In the genomic region with DNA sequence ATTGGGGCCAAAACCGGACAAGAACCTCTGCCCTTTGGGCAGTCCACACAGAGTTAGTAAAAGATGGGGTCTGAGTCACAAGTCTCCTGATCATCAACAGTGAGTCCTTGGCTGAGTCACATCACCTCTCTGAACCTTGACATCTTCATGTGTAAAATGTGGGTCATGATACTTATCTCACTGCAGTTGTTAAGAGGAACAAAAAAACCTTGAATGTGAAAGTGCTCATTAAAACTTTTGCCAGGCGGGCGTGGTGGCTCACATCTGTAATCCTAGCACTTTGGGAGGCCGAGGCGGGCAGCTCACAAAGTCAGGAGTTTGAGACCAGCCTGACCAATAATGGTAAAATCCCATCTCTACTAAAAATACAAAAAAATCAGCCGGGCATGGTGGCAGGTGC, we compare ENCODE assay signal across 7 cellular contexts. TPM values are rescaled to one million over a fixed set of nuclear protein-coding genes. Genes with fewer than 3 reads are reported as not detected.
A peak's percentile ranks its signal among the peaks of the same experiment; 100 is the strongest.
DNase-seq lines count a peak whose midpoint lies in the region; ATAC-seq and FAIRE-seq lines count a peak whose summit lies in the region.
"Had no signal": no experiment of that assay in that cellular context is flagged by ENCODE, and none has a peak within 500 bp of the region (broad histone marks: within the 10 kb centered on the region; RNA-seq: fewer than 3 reads in every experiment).

No MANE protein-coding gene starts in this region.

- no peaks in the 10 kb centered on the region for H3K36me3 Mint-ChIP-seq in CD4-positive, alpha-beta memory T cell

- no peak for ATAC-seq in GM21390 (IDR thresholded peaks at IDR 0.05; ENCODE audit: unreplicated experiment)

- H3K27ac ChIP-seq in CD4-positive, alpha-beta memory T cell (ENCODE audit: low read depth, low read length), result no peak overlapping the region
- no peak overlapping the region for H3K27ac ChIP-seq in SJCRH30

- FAIRE-seq in RCC 7860 (lab: Jason Lieb, UNC), result peak; percentile 69

- no peaks in the 10 kb centered on the region for H3K27me3 ChIP-seq in CD4-positive, alpha-beta memory T cell (ENCODE audit: insufficient read depth, low read length)
- no peaks in the 10 kb centered on the region for H3K27me3 ChIP-seq in SJCRH30

- peaks cover 7% of the 10 kb centered on the region for H3K4me1 ChIP-seq in CD4-positive, alpha-beta memory T cell (ENCODE audit: insufficient read depth, low read length)
- H3K4me1 ChIP-seq in SJCRH30, result peaks cover 21% of the 10 kb centered on the region

- H3K4me3 ChIP-seq in CD4-positive, alpha-beta memory T cell (ENCODE audit: low read length in 2 of 2), result no peak overlapping the region
- no peak overlapping the region for H3K4me3 ChIP-seq in SJCRH30

- H3K4me3 Mint-ChIP-seq in CD4-positive, alpha-beta memory T cell, result no peak overlapping the region

- peaks cover 0 to 16% (median 4%) of the 10 kb centered on the region in 4 donors for H3K4me1 Mint-ChIP-seq in CD4-positive, alpha-beta memory T cell

- no peaks in the 10 kb centered on the region for H3K36me3 ChIP-seq in CD4-positive, alpha-beta memory T cell (ENCODE audit: insufficient read depth, low read length)
- no peaks in the 10 kb centered on the region for H3K36me3 ChIP-seq in SJCRH30

- H3K27ac Mint-ChIP-seq in CD4-positive, alpha-beta memory T cell, result peak overlapping the region in 4 of 7 donors; percentile 7 to 65 (median 18)

- H3K9me3 Mint-ChIP-seq in CD4-positive, alpha-beta memory T cell, result no peaks in the 10 kb centered on the region

- intact Hi-C loops in CD4-positive, alpha-beta memory T cell (cut with micrococcal nuclease), result no loop called here

- no peak for DNase-seq in CD4-positive, alpha-beta memory T cell
- DNase-seq in RCC 7860 (ENCODE audit: low spot score) (peak; percentile 80), iris pigment epithelial cell (ENCODE audit: low read depth) (peak; percentile 76), ureter (ENCODE audit: low spot score) (no peak), SJCRH30 (no peak)
- DNase-seq: central memory CD4-positive, alpha-beta T cell had no signal

- no peaks in the 10 kb centered on the region for H3K9me3 ChIP-seq in CD4-positive, alpha-beta memory T cell (ENCODE audit: control insufficient read depth in 1 of 2, low read length in 2 of 2)
- no peaks in the 10 kb centered on the region for H3K9me3 ChIP-seq in SJCRH30 (replicated peaks)

- CTCF ChIA-PET in CD4-positive, alpha-beta memory T cell (lab: Charles Lee; ENCODE audit: partially characterized antibody), result interaction anchor here (1.9 kb wide), 1 partner anchor 20 kb away, joined by 7 read pairs; no protein-coding TSS in a partner anchor

- H3K27me3 Mint-ChIP-seq in CD4-positive, alpha-beta memory T cell, result no peaks in the 10 kb centered on the region

- POLR2A ChIA-PET in CD4-positive, alpha-beta memory T cell (lab: Charles Lee; ENCODE audit: partially characterized antibody), result no interaction called here

RNA-seq across cellular contexts. Expression of a gene that starts 15.7 kb away (rescaled TPM):
- total RNA-seq in CD4-positive, alpha-beta memory T cell, result not detected
- not detected for polyA plus RNA-seq in CD4-positive, alpha-beta memory T cell
- 81.8 TPM for total RNA-seq in ureter
- 46.6 and 50.7 TPM in 2 replicates for total RNA-seq in SJCRH30 (2014; rRNA removed; shearing (Covaris generic))

RNA-seq across cellular contexts. Expression of a gene that starts 18.9 kb away (rescaled TPM):
- not detected for total RNA-seq in CD4-positive, alpha-beta memory T cell
- polyA plus RNA-seq in CD4-positive, alpha-beta memory T cell, result not detected
- 51.3 TPM for total RNA-seq in ureter
- total RNA-seq in SJCRH30 (2014; rRNA removed; shearing (Covaris generic)), result not detected in 2 replicates

RNA-seq across cellular contexts. Expression of a gene that starts 30.1 kb away (rescaled TPM):
- total RNA-seq in CD4-positive, alpha-beta memory T cell, result 1 to 10 TPM; 4.3 to 5.2 TPM
- under 1 TPM in 1 of 2 donors, not detected in 1; 0.56 TPM for polyA plus RNA-seq in CD4-positive, alpha-beta memory T cell
- 71.6 TPM for total RNA-seq in ureter
- total RNA-seq in SJCRH30 (2014; rRNA removed; shearing (Covaris generic)), result 100 and 113 TPM in 2 replicates

RNA-seq across cellular contexts. Expression of a gene that starts 31.0 kb away (rescaled TPM):
- not detected for total RNA-seq in CD4-positive, alpha-beta memory T cell
- not detected for polyA plus RNA-seq in CD4-positive, alpha-beta memory T cell
- not detected for total RNA-seq in ureter
- 3.6 and 4.4 TPM in 2 replicates for total RNA-seq in SJCRH30 (2014; rRNA removed; shearing (Covaris generic))

RNA-seq across cellular contexts. Expression of a gene that starts 31.6 kb away (rescaled TPM):
- under 1 TPM in 1 of 2 experiments, not detected in 1; 0.87 TPM for total RNA-seq in CD4-positive, alpha-beta memory T cell
- 1 to 10 TPM; 1.0 to 1.7 TPM for polyA plus RNA-seq in CD4-positive, alpha-beta memory T cell
- total RNA-seq in ureter, result 317 TPM
- total RNA-seq in SJCRH30 (2014; rRNA removed; shearing (Covaris generic)), result 3.2 and 5.5 TPM in 2 replicates

Comparison
In these comparisons a context has a peak if more than half of its experiments do, and no peak if none do; other contexts are left out.
1. DNase-seq: peak in RCC 7860 (single experiment) and iris pigment epithelial cell (single experiment); none in CD4-positive, alpha-beta memory T cell (0 of 5), ureter (single experiment) and SJCRH30 (0 of 2).
2. RNA of a gene that starts 15.7 kb away (total RNA-seq): 81.8 TPM in ureter (single experiment) and 46.6 to 50.7 TPM in SJCRH30; not detected in CD4-positive, alpha-beta memory T cell; every median in the first group is over 10 times any median in the second.
3. RNA of a gene that starts 18.9 kb away (total RNA-seq): 51.3 TPM in ureter (single experiment); not detected in SJCRH30 and not detected in CD4-positive, alpha-beta memory T cell; every median in the first group is over 10 times any median in the second.
4. RNA of a gene that starts 30.1 kb away (total RNA-seq): 100 to 113 TPM in SJCRH30 and 71.6 TPM in ureter (single experiment); 4.3 to 5.2 TPM in CD4-positive, alpha-beta memory T cell; every median in the first group is over 10 times any median in the second.